Comparison of ENCODE assay signal across 1 cellular context in genomic region chr6:131657630-131658111, GRCh38.
TF ChIP-seq lines count a peak whose summit lies in the region.

No MANE protein-coding gene starts in this region.

TF ChIP-seq in K562, 482 proteins besides CTCF, POLR2A, EP300 and RAD21 (continued from another document and continues in another):
- TF ChIP-seq ZNF609 (CRISPR knock-in tag; IDR thresholded peaks at IDR 0.05; ENCODE audit: borderline replicate concordance) (no peak), PCBP2 (IDR thresholded peaks at IDR 0.05; ENCODE audit: low read depth, low read length, poor library complexity, severe bottlenecking) (no peak), ARID3A (IDR thresholded peaks at IDR 0.05; ENCODE audit: borderline replicate concordance, low read depth, low read length) (peak; percentile 36; the same call in 1 of the 2 replicates), GTF3C2 (IDR thresholded peaks at IDR 0.05; ENCODE audit: borderline replicate concordance, extremely low read depth, insufficient read length) (no peak), ZNF449 (CRISPR knock-in tag; IDR thresholded peaks at IDR 0.05) (no peak), MAZ (CRISPR knock-in tag; conservative IDR thresholded peaks at IDR 0.05 in 1 of 2, IDR thresholded peaks at IDR 0.05 in 1 of 2) (0 out of 4 replicates have a peak, but pooled peaks of 1 of the 2 experiments have one; percentile 36), CBFA2T3 (IDR thresholded peaks at IDR 0.05) (peak; percentile 80), ATF2 (CRISPR knock-in tag; IDR thresholded peaks at IDR 0.05) (no peak), ZNF282 (CRISPR knock-in tag; IDR thresholded peaks at IDR 0.05) (no peak), HEY1 (CRISPR knock-in tag; IDR thresholded peaks at IDR 0.05; ENCODE audit: borderline replicate concordance) (no peak), KLF1 (tag; IDR thresholded peaks at IDR 0.05) (no peak), TAL1 (IDR thresholded peaks at IDR 0.05) (no peak), L3MBTL2 (IDR thresholded peaks at IDR 0.05) (no peak), CCNT2 (IDR thresholded peaks at IDR 0.05; ENCODE audit: borderline replicate concordance, extremely low read depth, insufficient read length, low read depth, low read length) (no peak), TSHZ1 (CRISPR knock-in tag; IDR thresholded peaks at IDR 0.05) (no peak), CTBP1 (IDR thresholded peaks at IDR 0.05; ENCODE audit: borderline replicate concordance) (peak; percentile 76), NFYB (IDR thresholded peaks at IDR 0.05; ENCODE audit: extremely low read depth, insufficient read length) (no peak), HMGXB4 (CRISPR knock-in tag; IDR thresholded peaks at IDR 0.05) (no peak), GTF2F1 (IDR thresholded peaks at IDR 0.05; ENCODE audit: low read depth, low read length) (no peak), MED1 (CRISPR knock-in tag; IDR thresholded peaks at IDR 0.05; ENCODE audit: borderline replicate concordance) (no peak), MCM2 (IDR thresholded peaks at IDR 0.05; ENCODE audit: low read depth) (no peak), KLF13 (tag; IDR thresholded peaks at IDR 0.05; ENCODE audit: borderline replicate concordance, low read depth) (no peak), RNF2 (IDR thresholded peaks at IDR 0.05) (peak; percentile 52; the same call in 1 of the 2 replicates), HOXB6 (CRISPR knock-in tag; IDR thresholded peaks at IDR 0.05; ENCODE audit: borderline replicate concordance) (no peak), MEF2A (IDR thresholded peaks at IDR 0.05; ENCODE audit: control insufficient read depth, low read depth, low read length) (0 out of 2 replicates have a peak, but pooled peaks have one; percentile 20), SMARCC2 (IDR thresholded peaks at IDR 0.05; ENCODE audit: low read depth) (0 out of 2 replicates have a peak, but pooled peaks have one; percentile 50), NCOA4 (IDR thresholded peaks at IDR 0.05; ENCODE audit: partially characterized antibody) (no peak), SAFB2 (IDR thresholded peaks at IDR 0.05; ENCODE audit: borderline replicate concordance, low read depth, low read length, severe bottlenecking) (no peak), MAFG (tag; conservative IDR thresholded peaks at IDR 0.05) (no peak), GTF2E2 (tag; IDR thresholded peaks at IDR 0.05) (0 out of 2 replicates have a peak, but pooled peaks have one; percentile 37), ZNF445 (CRISPR knock-in tag; IDR thresholded peaks at IDR 0.05; ENCODE audit: low read depth) (no peak), SMARCE1 (IDR thresholded peaks at IDR 0.05) (peak; percentile 86), CHD1 (IDR thresholded peaks at IDR 0.05; ENCODE audit: low read length) (no peak), IFI16 (CRISPR knock-in tag; IDR thresholded peaks at IDR 0.05) (no peak), SIRT6 (IDR thresholded peaks at IDR 0.05; ENCODE audit: low read depth, low read length) (no peak), IRF2 (CRISPR knock-in tag; IDR thresholded peaks at IDR 0.05) (no peak), PHF21A (IDR thresholded peaks at IDR 0.05; ENCODE audit: borderline replicate concordance, low read depth) (no peak), FOS (IDR thresholded peaks at IDR 0.05; ENCODE audit: extremely low read depth, insufficient read length) (no peak), ZFPM2 (CRISPR knock-in tag; IDR thresholded peaks at IDR 0.05) (no peak), HMBOX1 (IDR thresholded peaks at IDR 0.05) (peak; percentile 91), CREM (IDR thresholded peaks at IDR 0.05; ENCODE audit: low read depth) (peak; percentile 19; the same call in 1 of the 2 replicates), RCOR1 (IDR thresholded peaks at IDR 0.05; ENCODE audit: borderline replicate concordance in 1 of 2, low read depth in 2 of 2, low read length in 2 of 2) (peak in 1 of 2 experiments; percentile 78; a peak in 2 of 4 replicates), FOSL1 (tag; conservative IDR thresholded peaks at IDR 0.05) (peak; percentile 95), ZBTB2 (IDR thresholded peaks at IDR 0.05) (no peak)
